ENCODE assay signal across 27 cellular contexts in the genomic region with DNA sequence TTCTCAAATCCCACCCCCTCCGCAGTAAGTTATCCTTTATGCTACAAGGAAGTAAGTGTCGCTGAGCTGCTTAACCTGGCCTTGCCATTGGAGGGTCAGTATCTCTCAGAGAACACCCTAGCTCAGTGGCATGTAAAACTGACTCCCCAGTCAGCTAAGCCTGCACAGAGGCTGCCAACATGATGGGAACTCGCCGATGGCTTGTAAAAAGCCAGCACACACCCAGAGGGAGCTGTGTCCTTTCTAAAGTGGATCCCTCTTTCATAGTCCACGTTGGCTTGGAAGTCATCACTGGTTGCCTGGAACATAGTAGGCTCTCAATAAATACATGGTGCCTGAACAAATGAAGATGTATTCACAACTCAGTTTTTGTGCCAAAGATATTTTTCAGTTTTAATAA.
"Had no signal": no experiment of that assay in that cellular context is flagged by ENCODE, and none has a peak within 500 bp of the region (broad histone marks: within the 10 kb centered on the region; RNA-seq: fewer than 3 reads in every experiment).

No MANE protein-coding gene starts in this region.

- H3K9me3 ChIP-seq: left lung, lower lobe of right lung, ovary, right atrium auricular region, right lobe of liver, suprapubic skin, thoracic aorta, tibial artery, upper lobe of right lung had no signal

- H2AFZ ChIP-seq: hepatocyte had no signal

- H3K27me3 ChIP-seq: hepatocyte, left lung, ovary, right atrium auricular region, right lobe of liver, suprapubic skin, tibial artery had no signal

- H3K27ac Mint-ChIP-seq: immature natural killer cell; mesothelial cell of epicardium; naive B cell; natural killer cell; nephron progenitor cell; progenitor cell of endocrine pancreas; stimulated activated effector memory CD8-positive, alpha-beta T cell treated with anti-CD3 and anti-CD28 coated beads, Interleukin-12 subunit alpha, Interleukin-12 subunit beta, amount 100 ng/mL, for 72 hours; stimulated activated naive CD8-positive, alpha-beta T cell treated with anti-CD3 and anti-CD28 coated beads, Interleukin-15, Interleukin-2, amounts not matched to agents 100 ng/mL and 50 ng/mL, for 24 hours had no signal

- H3K36me3 ChIP-seq: left lung, lower lobe of right lung, ovary, right atrium auricular region, right lobe of liver, suprapubic skin, thoracic aorta, tibial artery, upper lobe of right lung had no signal

- H3K9me3 Mint-ChIP-seq: immature natural killer cell; mesothelial cell of epicardium; naive B cell; natural killer cell; nephron progenitor cell; stimulated activated effector memory CD8-positive, alpha-beta T cell treated with anti-CD3 and anti-CD28 coated beads, Interleukin-12 subunit alpha, Interleukin-12 subunit beta, amount 100 ng/mL, for 72 hours; stimulated activated naive CD8-positive, alpha-beta T cell treated with anti-CD3 and anti-CD28 coated beads, Interleukin-15, Interleukin-2, amounts not matched to agents 100 ng/mL and 50 ng/mL, for 24 hours had no signal

- H3K4me2 ChIP-seq: hepatocyte, smooth muscle cell had no signal

- H3K4me3 ChIP-seq: hepatocyte, left lung, lower lobe of right lung, ovary, right atrium auricular region, right lobe of liver, smooth muscle cell, suprapubic skin, thoracic aorta, tibial artery, upper lobe of right lung had no signal

- H3K79me2 ChIP-seq: hepatocyte had no signal

- H3K36me3 Mint-ChIP-seq: immature natural killer cell; mesothelial cell of epicardium; naive B cell; natural killer cell; stimulated activated effector memory CD8-positive, alpha-beta T cell treated with anti-CD3 and anti-CD28 coated beads, Interleukin-12 subunit alpha, Interleukin-12 subunit beta, amount 100 ng/mL, for 72 hours had no signal

- H3K4me1 ChIP-seq: left lung, lower lobe of right lung, right atrium auricular region, right lobe of liver, suprapubic skin, upper lobe of right lung had no signal

- H3K27me3 Mint-ChIP-seq: progenitor cell of endocrine pancreas; stimulated activated naive CD8-positive, alpha-beta T cell treated with anti-CD3 and anti-CD28 coated beads, Interleukin-15, Interleukin-2, amounts not matched to agents 100 ng/mL and 50 ng/mL, for 24 hours had no signal

- ATAC-seq: left colon, left lung, lower lobe of right lung, natural killer cell, right lobe of liver, upper lobe of right lung had no signal

- H3K4me1 Mint-ChIP-seq: immature natural killer cell; natural killer cell; stimulated activated effector memory CD8-positive, alpha-beta T cell treated with anti-CD3 and anti-CD28 coated beads, Interleukin-12 subunit alpha, Interleukin-12 subunit beta, amount 100 ng/mL, for 72 hours had no signal

- H3K4me3 Mint-ChIP-seq: immature natural killer cell; mesothelial cell of epicardium; naive B cell; natural killer cell; nephron progenitor cell; stimulated activated effector memory CD8-positive, alpha-beta T cell treated with anti-CD3 and anti-CD28 coated beads, Interleukin-12 subunit alpha, Interleukin-12 subunit beta, amount 100 ng/mL, for 72 hours; stimulated activated naive CD8-positive, alpha-beta T cell treated with anti-CD3 and anti-CD28 coated beads, Interleukin-15, Interleukin-2, amounts not matched to agents 100 ng/mL and 50 ng/mL, for 24 hours had no signal

- H3K27ac ChIP-seq: hepatocyte, left lung, lower lobe of right lung, ovary, right atrium auricular region, right lobe of liver, suprapubic skin, thoracic aorta, upper lobe of right lung had no signal

- DNase-seq: immature natural killer cell; kidney; left colon; left lung; lower lobe of right lung; mammary epithelial cell; mesenchymal stem cell; naive B cell; natural killer cell; nephron progenitor cell; ovary; right lobe of liver; stimulated activated CD4-positive, alpha-beta T cell treated with anti-CD3 and anti-CD28 coated beads, Interleukin-1b, Interleukin-23, amount 100 ng/mL, for 48 hours; stimulated activated CD4-positive, alpha-beta T cell treated with anti-CD3 and anti-CD28 coated beads, Interleukin-2, amount 100 ng/mL, for 48 hours; stimulated activated naive CD4-positive, alpha-beta T cell; tibial artery; trophoblast cell; upper lobe of right lung had no signal
